8 cellular contexts compared by ENCODE assay signal in the genomic region with DNA sequence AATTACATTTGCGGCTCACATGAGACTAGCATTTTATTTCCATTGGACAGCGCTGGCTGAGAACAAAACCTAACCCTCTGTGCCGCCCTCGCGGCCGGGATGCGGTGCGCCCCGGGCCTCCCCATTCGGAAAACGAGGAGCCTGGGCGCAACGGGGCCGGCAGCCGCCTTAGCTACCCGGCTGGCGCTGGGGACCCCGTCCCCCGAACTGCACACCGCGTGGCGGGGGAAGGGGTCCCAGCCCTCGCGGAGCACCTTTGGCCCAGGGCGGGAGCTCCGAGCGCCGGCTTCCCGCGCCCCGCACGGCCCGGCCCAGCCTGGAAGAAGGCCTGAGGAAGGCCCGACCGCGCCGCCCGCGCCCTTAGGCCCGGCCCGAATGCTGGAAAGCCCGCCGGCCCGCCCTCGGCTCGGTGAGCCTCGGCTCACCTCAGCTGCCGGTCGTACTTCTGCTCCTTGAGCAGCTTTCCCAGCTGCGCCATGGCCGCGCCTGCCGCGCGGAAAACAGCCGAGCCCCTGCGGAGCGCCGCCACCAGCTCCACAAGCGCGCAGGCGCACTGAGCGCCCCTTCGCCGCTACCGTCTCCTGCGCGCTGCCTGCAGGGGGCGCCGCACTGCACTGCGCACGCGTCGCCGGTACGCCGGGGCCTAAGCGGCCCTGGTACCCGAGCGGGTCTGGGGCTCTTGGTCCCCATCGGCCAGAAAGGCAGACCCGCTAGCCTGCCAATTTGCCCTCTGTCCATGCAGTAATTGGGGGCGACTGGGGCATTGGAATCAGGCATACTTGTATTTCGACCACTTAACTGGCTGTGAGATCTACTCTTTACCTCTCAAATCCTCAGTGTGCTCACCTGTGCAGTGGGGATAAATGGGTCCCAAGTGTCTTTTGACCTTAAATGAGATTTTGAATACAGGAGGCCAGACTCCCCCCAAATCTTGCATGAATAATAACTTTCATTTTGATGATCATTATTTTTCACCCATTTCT. TPM values are rescaled to one million over a fixed set of nuclear protein-coding genes. Genes with fewer than 3 reads are reported as not detected.
A peak's percentile ranks its signal among the peaks of the same experiment; 100 is the strongest.
DNase-seq lines count a peak whose midpoint lies in the region; TF ChIP-seq lines count a peak whose summit lies in the region.

A gene (minus strand): TSS at position 555 of the 983 bp plus-strand sequence. CDS start 77 bp downstream, at position 478.

- no peaks in the 10 kb centered on the region for H3F3A ChIP-seq in neural cell (ENCODE audit: insufficient read depth, low read length, poor library complexity, severe bottlenecking)

- no peaks in the 10 kb centered on the region for H4K20me1 ChIP-seq in neural cell (ENCODE audit: insufficient read depth)

- peak; percentile 99 for TF ChIP-seq CTCF in LNCAP (IDR thresholded peaks at IDR 0.05)
- peak; percentile 100 for TF ChIP-seq CTCF in neural cell (IDR thresholded peaks at IDR 0.05; ENCODE audit: poor library complexity, severe bottlenecking)
- peak in 5 of 7 experiments; percentile 86 to 98 (median 91) for TF ChIP-seq CTCF in stomach (IDR thresholded peaks at IDR 0.05)

- peak within 1 kb of the TSS; percentile 89 for H3K9ac ChIP-seq in neural cell (ENCODE audit: low read length)

- TF ChIP-seq EP300 in neural cell (conservative IDR thresholded peaks at IDR 0.05; ENCODE audit: poor library complexity, severe bottlenecking) (peak; percentile 24), stomach (IDR thresholded peaks at IDR 0.05) (no peak)

- no peaks in the 10 kb centered on the region for H3K9me3 ChIP-seq in neural cell (ENCODE audit: low read length)
- H3K9me3 ChIP-seq in stomach: no peaks in the 10 kb centered on the region

- H3K79me2 ChIP-seq in neural cell (replicated peaks; ENCODE audit: insufficient read depth, low read length): peaks cover 27% of the 10 kb centered on the region

- H2AFZ ChIP-seq in neural cell (ENCODE audit: low read depth, low read length): peak within 1 kb of the TSS; percentile 73

- peak within 1 kb of the TSS; percentile 69 for H3K4me2 ChIP-seq in neural cell (ENCODE audit: low read length)

- H3K36me3 ChIP-seq in neural cell (ENCODE audit: insufficient read depth, low read length): no peaks in the 10 kb centered on the region
- peaks cover 7 to 29% (median 22%) of the 10 kb centered on the region in 4 donors for H3K36me3 ChIP-seq in stomach

- H3K9me2 ChIP-seq in neural cell (ENCODE audit: insufficient read depth, low read length): no peaks in the 10 kb centered on the region

- peak in 1 of 4 donors; percentile 29 for TF ChIP-seq POLR2A in stomach (IDR thresholded peaks at IDR 0.05)

- H3K27ac ChIP-seq in neural cell (ENCODE audit: low read length) (peak within 1 kb of the TSS; percentile 82), stomach (peak within 1 kb of the TSS; percentile 88 to 94 (median 91))

- peak; percentile 62 for TF ChIP-seq RAD21 in neural cell (conservative IDR thresholded peaks at IDR 0.05)

- intact Hi-C loops in stomach (cut with DNase I; ENCODE audit: low total_unique reads): no loop called here

- H3K4me1 ChIP-seq in stomach: peaks cover 11 to 35% (median 22%) of the 10 kb centered on the region in 4 donors

- no peaks in the 10 kb centered on the region for H3K27me3 ChIP-seq in neural cell (ENCODE audit: insufficient read depth, low read depth, low read length)
- no peaks in the 10 kb centered on the region for H3K27me3 ChIP-seq in stomach

- WGBS in stomach, 5 donors: 0 to 2% (median 1%) methylated on average over 22 to 84 of the region's 84 CpGs

- DNase-seq in ELF-1 (ENCODE audit: low read depth, low spot score): peak; percentile 95
- DNase-seq in GOT3 (lab: John Stamatoyannopoulos, UW): peak; percentile 73
- peak; percentile 96 for DNase-seq in RPMI8226
- DNase-seq in activated T-helper 9 cell treated with anti-CD3 and anti-CD28 coated beads, Interleukin-2, amount 50 U/mL, for 16 hours (ENCODE audit: low read depth): peak; percentile 85
- peak; percentile 70 for DNase-seq in fibroblast of the conjunctiva (ENCODE audit: low read depth)
- DNase-seq in stomach: peak; percentile 89

- H3K4me3 ChIP-seq in neural cell (ENCODE audit: low read length): peak within 1 kb of the TSS; percentile 80
- H3K4me3 ChIP-seq in stomach: peak within 1 kb of the TSS; percentile 80 to 90 (median 83)

TF ChIP-seq in neural cell, 6 proteins besides CTCF, POLR2A, EP300 and RAD21:
- peak; percentile 72 for TF ChIP-seq TAF1 (IDR thresholded peaks at IDR 0.05; ENCODE audit: low read depth)
- TF ChIP-seq SMC3 (conservative IDR thresholded peaks at IDR 0.05; ENCODE audit: poor library complexity): peak; percentile 76
- TF ChIP-seq MXI1 (conservative IDR thresholded peaks at IDR 0.05; ENCODE audit: poor library complexity, severe bottlenecking): peak; percentile 86
- peak; percentile 97 for TF ChIP-seq POLR2AphosphoS5 (IDR thresholded peaks at IDR 0.05)
- TF ChIP-seq EZH2 (IDR thresholded peaks at IDR 0.05; ENCODE audit: borderline replicate concordance, insufficient read depth, low read length, poor library complexity, severe bottlenecking): no peak
- TF ChIP-seq, protein P1, sequence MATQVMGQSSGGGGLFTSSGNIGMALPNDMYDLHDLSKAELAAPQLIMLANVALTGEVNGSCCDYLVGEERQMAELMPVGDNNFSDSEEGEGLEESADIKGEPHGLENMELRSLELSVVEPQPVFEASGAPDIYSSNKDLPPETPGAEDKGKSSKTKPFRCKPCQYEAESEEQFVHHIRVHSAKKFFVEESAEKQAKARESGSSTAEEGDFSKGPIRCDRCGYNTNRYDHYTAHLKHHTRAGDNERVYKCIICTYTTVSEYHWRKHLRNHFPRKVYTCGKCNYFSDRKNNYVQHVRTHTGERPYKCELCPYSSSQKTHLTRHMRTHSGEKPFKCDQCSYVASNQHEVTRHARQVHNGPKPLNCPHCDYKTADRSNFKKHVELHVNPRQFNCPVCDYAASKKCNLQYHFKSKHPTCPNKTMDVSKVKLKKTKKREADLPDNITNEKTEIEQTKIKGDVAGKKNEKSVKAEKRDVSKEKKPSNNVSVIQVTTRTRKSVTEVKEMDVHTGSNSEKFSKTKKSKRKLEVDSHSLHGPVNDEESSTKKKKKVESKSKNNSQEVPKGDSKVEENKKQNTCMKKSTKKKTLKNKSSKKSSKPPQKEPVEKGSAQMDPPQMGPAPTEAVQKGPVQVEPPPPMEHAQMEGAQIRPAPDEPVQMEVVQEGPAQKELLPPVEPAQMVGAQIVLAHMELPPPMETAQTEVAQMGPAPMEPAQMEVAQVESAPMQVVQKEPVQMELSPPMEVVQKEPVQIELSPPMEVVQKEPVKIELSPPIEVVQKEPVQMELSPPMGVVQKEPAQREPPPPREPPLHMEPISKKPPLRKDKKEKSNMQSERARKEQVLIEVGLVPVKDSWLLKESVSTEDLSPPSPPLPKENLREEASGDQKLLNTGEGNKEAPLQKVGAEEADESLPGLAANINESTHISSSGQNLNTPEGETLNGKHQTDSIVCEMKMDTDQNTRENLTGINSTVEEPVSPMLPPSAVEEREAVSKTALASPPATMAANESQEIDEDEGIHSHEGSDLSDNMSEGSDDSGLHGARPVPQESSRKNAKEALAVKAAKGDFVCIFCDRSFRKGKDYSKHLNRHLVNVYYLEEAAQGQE (IDR thresholded peaks at IDR 0.05; ENCODE audit: borderline replicate concordance): peak; percentile 74
TF ChIP-seq in neural cell: peak in this region for 5.

RNA-seq across cellular contexts. Expression of the gene that starts here (rescaled TPM):
- polyA plus RNA-seq in neural cell: 209 and 227 TPM in 2 replicates
- polyA minus RNA-seq in neural cell: 128 and 138 TPM in 2 replicates
- total RNA-seq in stomach: 10 to 100 TPM in 4 of 5 donors, 1 to 10 TPM in 1; 4.5 to 72.1 (median 16.9) TPM
- 10 to 100 TPM; 25.6 to 40.8 (median 32.0) TPM for polyA plus RNA-seq in stomach

Comparison
In these comparisons a context has a peak if more than half of its experiments do, and no peak if none do; other contexts are left out.
1. Peak in every context shown above with its lines: DNase-seq, H3K4me3 ChIP-seq and H3K27ac ChIP-seq.